Comparison of ENCODE assay signal across 15 cellular contexts in the genomic region with DNA sequence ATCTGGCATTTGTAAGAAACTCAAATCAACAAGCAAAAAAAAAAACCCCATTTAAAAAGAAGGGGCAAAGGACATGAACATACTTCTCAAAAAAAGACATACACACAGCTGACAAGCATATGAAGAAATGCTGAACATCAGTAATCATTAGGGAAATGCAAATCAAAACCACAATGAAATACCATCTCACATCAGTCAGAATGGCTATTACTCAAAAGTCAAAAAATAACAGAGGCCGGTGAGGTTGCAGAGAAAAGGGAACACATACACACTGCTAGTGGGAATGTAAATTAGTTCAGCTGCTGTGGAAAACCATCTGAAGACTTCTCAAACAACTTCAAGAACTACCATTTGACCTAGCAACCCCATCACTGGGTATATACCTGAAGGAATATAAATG.
DNase-seq lines count a peak whose midpoint lies in the region; ATAC-seq, FAIRE-seq and TF ChIP-seq lines count a peak whose summit lies in the region.
"Had no signal": no experiment of that assay in that cellular context is flagged by ENCODE, and none has a peak within 500 bp of the region (broad histone marks: within the 10 kb centered on the region; RNA-seq: fewer than 3 reads in every experiment).

No MANE protein-coding gene starts in this region.

- no peak overlapping the region for H3K9ac ChIP-seq in keratinocyte (ENCODE audit: control insufficient read depth, extremely low read depth, insufficient read depth, low read length)
- no peak overlapping the region for H3K9ac ChIP-seq in H9 (ENCODE audit: extremely low read depth, insufficient read length, low read length)
- no peak overlapping the region for H3K9ac ChIP-seq in neuronal stem cell (ENCODE audit: low read depth, low read length, poor library complexity)

- peak; percentile 23 for FAIRE-seq in keratinocyte (lab: Jason Lieb, UNC)
- FAIRE-seq: colon, G401.6, islet of Langerhans had no signal

- no peak overlapping the region for H3K4me3 ChIP-seq in keratinocyte (ENCODE audit: control insufficient read depth in 2 of 3, extremely low read depth in 1 of 3, insufficient read depth in 2 of 3, low read depth in 1 of 3, low read length in 3 of 3)
- no peak overlapping the region for H3K4me3 ChIP-seq in neuronal stem cell (ENCODE audit: low read length in 2 of 2)
- H3K4me3 ChIP-seq in tibial nerve, result no peak overlapping the region

- H4K5ac ChIP-seq in H9 (ENCODE audit: insufficient read length, low read depth, low read length), result no peak overlapping the region

- H2AFZ ChIP-seq in keratinocyte (ENCODE audit: control insufficient read depth, low read length), result no peak overlapping the region
- no peak overlapping the region for H2AFZ ChIP-seq in H9 (ENCODE audit: low read length)
- H2AFZ ChIP-seq in neuronal stem cell (ENCODE audit: low read length), result no peak overlapping the region

- H2AK5ac ChIP-seq in H9 (ENCODE audit: insufficient read length, low read length) (no peak overlapping the region), neuronal stem cell (ENCODE audit: low read depth, low read length) (no peak overlapping the region)

- H3T11ph ChIP-seq in H9 (ENCODE audit: low read length), result no peak overlapping the region

- H3K14ac ChIP-seq in H9 (ENCODE audit: insufficient read depth, low read length), result no peak overlapping the region
- no peak overlapping the region for H3K14ac ChIP-seq in neuronal stem cell (ENCODE audit: low read length)

- intact Hi-C loops in activated T-helper 2 cell treated with anti-CD3 and anti-CD28 coated beads, Interferon-gamma antibody, Interleukin-2, Interleukin-4, amounts not matched to agents 10 μg/mL and 5 μg/mL and 100 μg/mL, durations not matched to agents 14 hours and 24 hours and 36 hours (cut with micrococcal nuclease), result no loop called here

- H3K4me1 ChIP-seq in keratinocyte (ENCODE audit: control insufficient read depth, extremely low read depth, insufficient read depth, low read length), result no peaks in the 10 kb centered on the region
- H3K4me1 ChIP-seq in H9 (ENCODE audit: insufficient read depth, low read length), result no peaks in the 10 kb centered on the region
- H3K4me1 ChIP-seq in neuronal stem cell (ENCODE audit: control insufficient read depth in 2 of 2, insufficient read depth in 1 of 2, low read depth in 1 of 2, low read length in 2 of 2), result no peaks in the 10 kb centered on the region
- H3K4me1 ChIP-seq in tibial nerve, result no peaks in the 10 kb centered on the region

- H3K9me3 Mint-ChIP-seq in H9, result no peaks in the 10 kb centered on the region
- no peaks in the 10 kb centered on the region for H3K9me3 Mint-ChIP-seq in activated T-helper 2 cell treated with anti-CD3 and anti-CD28 coated beads, Interferon-gamma antibody, Interleukin-2, Interleukin-4, amounts not matched to agents 10 μg/mL and 5 μg/mL and 100 μg/mL, durations not matched to agents 14 hours and 24 hours and 36 hours
- H3K9me3 Mint-ChIP-seq: naive thymus-derived CD8-positive, alpha-beta T cell had no signal

- no peaks in the 10 kb centered on the region for H3K23me2 ChIP-seq in H9 (ENCODE audit: insufficient read length, low read depth, low read length, poor library complexity, severe bottlenecking)

- H3K79me1 ChIP-seq in H9 (ENCODE audit: insufficient read depth, low read depth, low read length, poor library complexity, severe bottlenecking) (no peaks in the 10 kb centered on the region), neuronal stem cell (ENCODE audit: low read depth, low read length) (no peaks in the 10 kb centered on the region)

- H2BK5ac ChIP-seq in H9 (ENCODE audit: insufficient read length, low read length) (no peak overlapping the region), neuronal stem cell (ENCODE audit: low read length) (no peak overlapping the region)

- peak; percentile 70 for ATAC-seq in GM18508 (IDR thresholded peaks at IDR 0.05; ENCODE audit: insufficient read depth, unreplicated experiment)
- peak; percentile 49 for ATAC-seq in GM21723 (IDR thresholded peaks at IDR 0.05; ENCODE audit: unreplicated experiment)
- ATAC-seq in HG03520 (IDR thresholded peaks at IDR 0.05; ENCODE audit: unreplicated experiment), result peak; percentile 56
- ATAC-seq: naive thymus-derived CD8-positive, alpha-beta T cell had no signal

- H3K27me3 Mint-ChIP-seq in H9 (ENCODE audit: low read depth), result no peaks in the 10 kb centered on the region
- H3K27me3 Mint-ChIP-seq in activated T-helper 2 cell treated with anti-CD3 and anti-CD28 coated beads, Interferon-gamma antibody, Interleukin-2, Interleukin-4, amounts not matched to agents 10 μg/mL and 5 μg/mL and 100 μg/mL, durations not matched to agents 14 hours and 24 hours and 36 hours (ENCODE audit: low read depth), result peaks cover 24% of the 10 kb centered on the region
- H3K27me3 Mint-ChIP-seq: naive thymus-derived CD8-positive, alpha-beta T cell had no signal

- H4K8ac ChIP-seq in H9 (replicated peaks; ENCODE audit: insufficient read length, low read depth, low read length), result no peak overlapping the region
- H4K8ac ChIP-seq in neuronal stem cell (ENCODE audit: low read depth, low read length), result no peak overlapping the region

- no peak overlapping the region for H3K27ac ChIP-seq in keratinocyte (ENCODE audit: control insufficient read depth, insufficient read depth, low read length)
- H3K27ac ChIP-seq in H9 (ENCODE audit: insufficient read length, low read depth, low read length), result no peak overlapping the region
- H3K27ac ChIP-seq in neuronal stem cell (replicated peaks; ENCODE audit: low read length), result no peak overlapping the region
- H3K27ac ChIP-seq in tibial nerve, result no peak overlapping the region

- DNase-seq in keratinocyte (ENCODE audit: low read depth, low spot score) (no peak), H9 (no peak), neuronal stem cell (ENCODE audit: low spot score) (no peak), tibial nerve (ENCODE audit: low spot score in 2 of 2) (no peak)
- no peak for DNase-seq in activated T-helper 2 cell treated with anti-CD3 and anti-CD28 coated beads, Interferon-gamma antibody, Interleukin-2, Interleukin-4, amounts not matched to agents 10 μg/mL and 5 μg/mL and 100 μg/mL, durations not matched to agents 14 hours and 24 hours and 36 hours (ENCODE audit: low spot score)
- DNase-seq: activated CD4-positive, alpha-beta T cell treated with anti-CD3 and anti-CD28 coated beads, Interleukin-2, amount 50 U/mL, for 1 hour; IMR-90; naive thymus-derived CD8-positive, alpha-beta T cell; T-helper 1 cell had no signal

- no peak overlapping the region for H2BK15ac ChIP-seq in H9 (ENCODE audit: low read depth, low read length)
- no peak overlapping the region for H2BK15ac ChIP-seq in neuronal stem cell (ENCODE audit: low read length)

- H2BK120ac ChIP-seq in H9 (ENCODE audit: low read depth, low read length, poor library complexity, severe bottlenecking), result no peak overlapping the region
- H2BK120ac ChIP-seq in neuronal stem cell (ENCODE audit: low read depth, low read length), result no peak overlapping the region

- no peak overlapping the region for H3K27ac Mint-ChIP-seq in H9
- H3K27ac Mint-ChIP-seq in activated T-helper 2 cell treated with anti-CD3 and anti-CD28 coated beads, Interferon-gamma antibody, Interleukin-2, Interleukin-4, amounts not matched to agents 10 μg/mL and 5 μg/mL and 100 μg/mL, durations not matched to agents 14 hours and 24 hours and 36 hours, result no peak overlapping the region
- H3K27ac Mint-ChIP-seq: naive thymus-derived CD8-positive, alpha-beta T cell had no signal

- no peak overlapping the region for H2BK20ac ChIP-seq in H9 (ENCODE audit: low read depth, low read length, poor library complexity, severe bottlenecking)

- TF ChIP-seq POLR2A in tibial nerve (IDR thresholded peaks at IDR 0.05), result no peak

- TF ChIP-seq EP300 in tibial nerve (IDR thresholded peaks at IDR 0.05), result peak in 1 of 2 donors; percentile 27

- WGBS in H9 (ENCODE audit: extremely low coverage, insufficient read length, low lambda C conversion rate), result no CpG with 5 or more reads among the region's 1 CpG
- no CpG with 5 or more reads among the region's 1 CpG for WGBS in neuronal stem cell (ENCODE audit: extremely low coverage in 2 of 2, insufficient read length in 2 of 2, insufficient replicate concordance in 1 of 2), 2 donors
- WGBS in tibial nerve, 2 donors, result 29 to 36% methylated on average over 1 of the region's 1 CpG

- H3K4me3 Mint-ChIP-seq in H9, result no peak overlapping the region
- no peak overlapping the region for H3K4me3 Mint-ChIP-seq in activated T-helper 2 cell treated with anti-CD3 and anti-CD28 coated beads, Interferon-gamma antibody, Interleukin-2, Interleukin-4, amounts not matched to agents 10 μg/mL and 5 μg/mL and 100 μg/mL, durations not matched to agents 14 hours and 24 hours and 36 hours (ENCODE audit: low read depth)
- H3K4me3 Mint-ChIP-seq: naive thymus-derived CD8-positive, alpha-beta T cell had no signal

- no peak overlapping the region for H3K4me2 ChIP-seq in keratinocyte (ENCODE audit: control insufficient read depth, extremely low read depth, insufficient read depth, low read depth, low read length)
- no peak overlapping the region for H3K4me2 ChIP-seq in H9 (ENCODE audit: insufficient read depth, insufficient read length, low read length)
- H3K4me2 ChIP-seq in neuronal stem cell (ENCODE audit: insufficient read depth, low read length, poor library complexity, severe bottlenecking), result no peak overlapping the region

- peaks cover 3 to 5% of the 10 kb centered on the region in 2 experiments; a peak in 2 of 4 replicates for H3K4me1 Mint-ChIP-seq in H9
- H3K4me1 Mint-ChIP-seq in activated T-helper 2 cell treated with anti-CD3 and anti-CD28 coated beads, Interferon-gamma antibody, Interleukin-2, Interleukin-4, amounts not matched to agents 10 μg/mL and 5 μg/mL and 100 μg/mL, durations not matched to agents 14 hours and 24 hours and 36 hours (ENCODE audit: low read depth), result no peaks in the 10 kb centered on the region
- H3K4me1 Mint-ChIP-seq: naive thymus-derived CD8-positive, alpha-beta T cell had no signal

- H3K4ac ChIP-seq in H9 (ENCODE audit: low read depth, low read length) (no peak overlapping the region), neuronal stem cell (ENCODE audit: low read length) (no peak overlapping the region)

- H3K56ac ChIP-seq in H9 (ENCODE audit: insufficient read length, low read depth, low read length), result no peak overlapping the region

- H3K18ac ChIP-seq in H9 (ENCODE audit: insufficient read length, low read depth, low read length), result no peak overlapping the region
- no peak overlapping the region for H3K18ac ChIP-seq in neuronal stem cell (ENCODE audit: low read length)

- no peaks in the 10 kb centered on the region for H3K27me3 ChIP-seq in keratinocyte (ENCODE audit: control insufficient read depth, extremely low read depth, insufficient read depth, low read length)
- no peaks in the 10 kb centered on the region for H3K27me3 ChIP-seq in H9 (ENCODE audit: insufficient read depth, low read length)
- peaks cover 0 to 7% (median 0%) of the 10 kb centered on the region in 3 experiments for H3K27me3 ChIP-seq in neuronal stem cell (ENCODE audit: control insufficient read depth in 3 of 3, insufficient read depth in 3 of 3, low read depth in 1 of 3, low read length in 3 of 3)
- H3K27me3 ChIP-seq in tibial nerve, result no peaks in the 10 kb centered on the region

- H3K36me3 Mint-ChIP-seq in H9 (ENCODE audit: insufficient read depth in 1 of 3, low read depth in 3 of 3), result no peaks in the 10 kb centered on the region
- H3K36me3 Mint-ChIP-seq in activated T-helper 2 cell treated with anti-CD3 and anti-CD28 coated beads, Interferon-gamma antibody, Interleukin-2, Interleukin-4, amounts not matched to agents 10 μg/mL and 5 μg/mL and 100 μg/mL, durations not matched to agents 14 hours and 24 hours and 36 hours (ENCODE audit: low read depth), result no peaks in the 10 kb centered on the region
- H3K36me3 Mint-ChIP-seq: naive thymus-derived CD8-positive, alpha-beta T cell had no signal

- TF ChIP-seq CTCF in keratinocyte (optimal IDR thresholded peaks at IDR 0.05 in 1 of 3, IDR thresholded peaks at IDR 0.05 in 1 of 3, conservative IDR thresholded peaks at IDR 0.05 in 1 of 3; ENCODE audit: extremely low read depth in 1 of 3, insufficient read depth in 2 of 3, low read length in 3 of 3) (no peak), H9 (conservative IDR thresholded peaks at IDR 0.05) (no peak), tibial nerve (IDR thresholded peaks at IDR 0.05) (no peak)

- H4K20me1 ChIP-seq in keratinocyte (ENCODE audit: control insufficient read depth, extremely low read depth, insufficient read depth, low read length) (no peaks in the 10 kb centered on the region), H9 (ENCODE audit: control insufficient read depth, insufficient read depth, insufficient read length) (no peaks in the 10 kb centered on the region)

- H3K9me1 ChIP-seq in keratinocyte (ENCODE audit: control insufficient read depth, extremely low read depth, insufficient read depth, low read length), result no peaks in the 10 kb centered on the region

- H2BK12ac ChIP-seq in H9 (ENCODE audit: insufficient read length, low read depth, low read length), result no peak overlapping the region
- no peak overlapping the region for H2BK12ac ChIP-seq in neuronal stem cell (ENCODE audit: low read length)

- H3K23ac ChIP-seq in H9 (ENCODE audit: insufficient read length, low read depth, low read length) (no peak overlapping the region), neuronal stem cell (ENCODE audit: low read depth, low read length, poor library complexity) (no peak overlapping the region)

- H3K79me2 ChIP-seq in keratinocyte (ENCODE audit: control insufficient read depth, insufficient read depth, low read length), result no peaks in the 10 kb centered on the region
- no peaks in the 10 kb centered on the region for H3K79me2 ChIP-seq in H9 (ENCODE audit: insufficient read depth, low read length)

- dilution Hi-C loops in keratinocyte (cut with MboI; ENCODE audit: extremely low pct_ligation_motif_present, low sequenced_read_pairs), result no loop called here

- H3K9me3 ChIP-seq in keratinocyte (ENCODE audit: control insufficient read depth, low read depth, low read length) (no peaks in the 10 kb centered on the region), H9 (ENCODE audit: control insufficient read depth, low read depth, low read length) (no peaks in the 10 kb centered on the region), neuronal stem cell (replicated peaks in 1 of 2; ENCODE audit: control insufficient read depth in 2 of 2, insufficient read depth in 1 of 2, low read depth in 1 of 2, low read length in 2 of 2) (no peaks in the 10 kb centered on the region), tibial nerve (no peaks in the 10 kb centered on the region)

- no peaks in the 10 kb centered on the region for H3K36me3 ChIP-seq in keratinocyte (ENCODE audit: control insufficient read depth in 2 of 2, extremely low read depth in 1 of 2, insufficient read depth in 2 of 2, low read length in 2 of 2)
- no peaks in the 10 kb centered on the region for H3K36me3 ChIP-seq in neuronal stem cell (replicated peaks in 1 of 2; ENCODE audit: control insufficient read depth in 2 of 2, insufficient read depth in 2 of 2, low read length in 2 of 2)
- no peaks in the 10 kb centered on the region for H3K36me3 ChIP-seq in tibial nerve

- H4K91ac ChIP-seq in H9 (ENCODE audit: insufficient read length, low read depth, low read length) (no peak overlapping the region), neuronal stem cell (ENCODE audit: low read depth, low read length, poor library complexity) (no peak overlapping the region)
